18 cellular contexts compared by ENCODE assay signal in the genomic region with DNA sequence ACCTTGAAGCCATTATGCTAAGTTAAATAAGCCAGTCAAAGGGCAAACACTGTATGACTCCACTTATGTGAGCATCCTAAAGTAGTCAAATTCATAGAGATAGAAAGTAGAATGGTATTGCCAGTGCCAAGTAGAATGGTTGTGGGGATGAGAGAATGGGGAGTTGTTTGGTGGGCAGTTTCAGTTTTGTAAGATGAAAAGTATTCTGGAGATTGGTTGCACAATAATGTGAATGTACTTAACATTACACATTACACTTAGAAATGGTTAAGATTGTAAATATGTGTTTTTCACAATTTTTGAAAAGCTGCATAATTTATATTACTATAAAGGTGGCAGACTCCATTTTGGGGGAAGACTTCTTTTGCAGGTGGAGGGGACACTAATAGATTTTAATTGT. TPM values are rescaled to one million over a fixed set of nuclear protein-coding genes. Genes with fewer than 3 reads are reported as not detected.
DNase-seq lines count a peak whose midpoint lies in the region; ATAC-seq, FAIRE-seq and TF ChIP-seq lines count a peak whose summit lies in the region.
"Had no signal": no experiment of that assay in that cellular context is flagged by ENCODE, and none has a peak within 500 bp of the region (broad histone marks: within the 10 kb centered on the region; RNA-seq: fewer than 3 reads in every experiment).

No MANE protein-coding gene starts in this region.

- no peak overlapping the region for H4K5ac ChIP-seq in IMR-90 (ENCODE audit: low read depth, low read length)

- H3K4me3 ChIP-seq in IMR-90 (ENCODE audit: insufficient read depth, low read depth, low read length) (no peak overlapping the region), fibroblast of mammary gland (ENCODE audit: control insufficient read depth, low read depth, low read length) (no peak overlapping the region), small intestine (ENCODE audit: low read depth in 1 of 2, low read length in 2 of 2) (no peak overlapping the region)
- H3K4me3 ChIP-seq: HAP-1 had no signal

- no peak for TF ChIP-seq RAD21 in IMR-90 (IDR thresholded peaks at IDR 0.05; ENCODE audit: low read length)

- H2BK5ac ChIP-seq in IMR-90 (ENCODE audit: low read depth, low read length, poor library complexity, severe bottlenecking) = no peak overlapping the region

- H3K4me2 ChIP-seq in IMR-90 (ENCODE audit: low read depth, low read length) = no peak overlapping the region

- H3K79me1 ChIP-seq in IMR-90 (ENCODE audit: low read depth in 1 of 2, low read length in 2 of 2) = no peaks in the 10 kb centered on the region

- no peak overlapping the region for H2BK15ac ChIP-seq in IMR-90 (ENCODE audit: low read depth, low read length)

- no peak overlapping the region for H2AFZ ChIP-seq in IMR-90 (replicated peaks; ENCODE audit: low read length, poor library complexity)

- in situ Hi-C loops in IMR-90 (cut with MboI; ENCODE audit: low sequenced_read_pairs) = loop anchor here (10.0 kb wide), 1 partner anchor 327 kb away; no protein-coding TSS in a partner anchor

- FAIRE-seq in HTR-8/SVneo (lab: Jason Lieb, UNC) (peak; percentile 38), small intestine (lab: Jason Lieb, UNC) (no peak)
- FAIRE-seq: GM18507, H54 had no signal

- H3K36me3 ChIP-seq in IMR-90 (ENCODE audit: control insufficient read depth, insufficient read depth, low read length) (no peaks in the 10 kb centered on the region), small intestine (ENCODE audit: control insufficient read depth in 2 of 2, insufficient read depth in 2 of 2, low read length in 2 of 2) (no peaks in the 10 kb centered on the region)
- H3K36me3 ChIP-seq: HAP-1 had no signal

- CTCF ChIA-PET in IMR-90 (lab: Yijun Ruan, JAX) = no interaction called here

- H2BK120ac ChIP-seq in IMR-90 (ENCODE audit: low read depth, low read length) = no peak overlapping the region

- peaks cover 7% of the 10 kb centered on the region for H3K9me1 ChIP-seq in IMR-90 (ENCODE audit: insufficient read depth, low read length)

- no peak overlapping the region for H3K9ac ChIP-seq in IMR-90 (ENCODE audit: low read depth, low read length)

- H3K14ac ChIP-seq in IMR-90 (replicated peaks; ENCODE audit: low read depth, low read length) = no peak overlapping the region

- BruUV-seq in IMR-90 (replicated peaks; lab: Mats Ljungman, UMichigan) = no TSS peak

- TF ChIP-seq POLR2A in IMR-90 (IDR thresholded peaks at IDR 0.05; ENCODE audit: low read depth, low read length) = no peak
- no peak for TF ChIP-seq POLR2A in erythroblast (IDR thresholded peaks at IDR 0.05; ENCODE audit: low read length)

- no peak for ATAC-seq in IMR-90 (ENCODE audit: low read depth)

- intact Hi-C loops in IMR-90 (cut with micrococcal nuclease) = no loop called here

- H2AK5ac ChIP-seq in IMR-90 (ENCODE audit: low read depth, low read length) = no peak overlapping the region

- H3K56ac ChIP-seq in IMR-90 (ENCODE audit: extremely low read depth, insufficient read depth, low read length) = no peak overlapping the region

- POLR2A ChIA-PET in IMR-90 (lab: Charles Lee; ENCODE audit: unreplicated experiment) = no interaction called here

- H3K4me1 ChIP-seq in IMR-90 (ENCODE audit: control insufficient read depth, insufficient read depth, low read length) = peaks cover 3% of the 10 kb centered on the region
- H3K4me1 ChIP-seq in small intestine (ENCODE audit: control insufficient read depth in 2 of 2, insufficient read depth in 1 of 2, low read depth in 1 of 2, low read length in 1 of 2) = no peaks in the 10 kb centered on the region

- no peak overlapping the region for H4K8ac ChIP-seq in IMR-90 (ENCODE audit: low read depth in 2 of 2, low read length in 2 of 2)

- H3K9me3 ChIP-seq in IMR-90 (ENCODE audit: control insufficient read depth, insufficient read depth, low read length) = no peaks in the 10 kb centered on the region
- H3K9me3 ChIP-seq in small intestine (ENCODE audit: control insufficient read depth, low read depth) = no peaks in the 10 kb centered on the region
- H3K9me3 ChIP-seq: HAP-1 had no signal

- TF ChIP-seq CTCF in IMR-90 (conservative IDR thresholded peaks at IDR 0.05; ENCODE audit: low read depth, low read length) = no peak
- TF ChIP-seq CTCF in fibroblast of mammary gland (conservative IDR thresholded peaks at IDR 0.05; ENCODE audit: control insufficient read depth, insufficient read depth, low read depth, low read length) = no peak

- H3K27ac ChIP-seq in IMR-90 (ENCODE audit: insufficient read depth, low read length) = no peak overlapping the region
- no peak overlapping the region for H3K27ac ChIP-seq in small intestine (ENCODE audit: low read depth in 1 of 2, low read length in 1 of 2)

- H3K23ac ChIP-seq in IMR-90 (ENCODE audit: low read depth, low read length) = no peak overlapping the region

- H4K20me1 ChIP-seq in IMR-90 (ENCODE audit: insufficient read depth, low read length) = no peaks in the 10 kb centered on the region

- no peak overlapping the region for H3K18ac ChIP-seq in IMR-90 (ENCODE audit: low read depth, low read length)

- no peak overlapping the region for H2AK9ac ChIP-seq in IMR-90 (replicated peaks; ENCODE audit: low read depth, low read length, poor library complexity)

- no peak for DNase-seq in HTR-8/SVneo (ENCODE audit: insufficient read length, low spot score)
- no peak for DNase-seq in IMR-90
- peak; percentile 11 for DNase-seq in fibroblast of mammary gland (ENCODE audit: low read depth)
- peak; percentile 5 for DNase-seq in small intestine
- no peak for DNase-seq in erythroblast (lab: John Stamatoyannopoulos, UW)
- no peak for DNase-seq in SIG-M5 (lab: John Stamatoyannopoulos, UW)
- DNase-seq: C1 segment of cervical spinal cord; Calu3; CD4-positive, alpha-beta memory T cell; COR-L47; DMS53; DMS79 treated with DMSO at 0.1 percent for 48 hours; GF-D8; GOT3; HFFc6 had no signal

- dilution Hi-C loops in IMR-90 (cut with HindIII; ENCODE audit: low sequenced_read_pairs, unreplicated experiment) = no loop called here

- H2BK20ac ChIP-seq in IMR-90 (ENCODE audit: low read depth, low read length) = no peak overlapping the region

- H3K4ac ChIP-seq in IMR-90 (ENCODE audit: low read depth, low read length) = no peak overlapping the region

- H3K27me3 ChIP-seq in IMR-90 (ENCODE audit: control insufficient read depth, insufficient read depth, low read length) (no peaks in the 10 kb centered on the region), small intestine (ENCODE audit: control insufficient read depth in 2 of 2, insufficient read depth in 2 of 2, low read length in 2 of 2) (no peaks in the 10 kb centered on the region)

- H4K91ac ChIP-seq in IMR-90 (ENCODE audit: insufficient read depth, low read depth, low read length) = no peak overlapping the region

TF ChIP-seq in IMR-90, 13 proteins besides CTCF, POLR2A, EP300 and RAD21:
- no peak for TF ChIP-seq RCOR1 (IDR thresholded peaks at IDR 0.05; ENCODE audit: insufficient replicate concordance, low read length)
- peak; percentile 63 for TF ChIP-seq CEBPB (IDR thresholded peaks at IDR 0.05; ENCODE audit: low read depth, low read length)
- no peak for TF ChIP-seq MAZ (IDR thresholded peaks at IDR 0.05; ENCODE audit: borderline replicate concordance, low read depth, low read length)
- TF ChIP-seq CHD1 (IDR thresholded peaks at IDR 0.05; ENCODE audit: low read depth, low read length) = no peak
- no peak for TF ChIP-seq RFX5 (IDR thresholded peaks at IDR 0.05; ENCODE audit: low read depth, low read length)
- TF ChIP-seq BHLHE40 (IDR thresholded peaks at IDR 0.05; ENCODE audit: low read depth, low read length) = no peak
- TF ChIP-seq MXI1 (IDR thresholded peaks at IDR 0.05; ENCODE audit: borderline replicate concordance, low read depth, low read length) = no peak

RNA-seq across cellular contexts. Expression of a gene that starts 51.3 kb away (rescaled TPM):
- 2.9 and 3.3 TPM in 2 replicates for total RNA-seq in IMR-90 (2012; rRNA removed)
- polyA plus RNA-seq in IMR-90 (2012; rRNA removed) (0.90 and 1.3 TPM in 2 replicates), small intestine (10 to 100 TPM; 35.3 to 74.5 (median 50.5) TPM)
- polyA plus RNA-seq in IMR-90 (2012; cell fraction: cytosol; rRNA removed) = 0.29 and 0.35 TPM in 2 replicates
- 0.13 and 0.99 TPM in 2 replicates for polyA plus RNA-seq in IMR-90 (2012; cell fraction: nucleus; rRNA removed; ENCODE audit: low replicate concordance)

Comparison
In these comparisons a context has a peak if more than half of its experiments do, and no peak if none do; other contexts are left out.
1. DNase-seq: peak in fibroblast of mammary gland (single experiment) and small intestine (single experiment); none in HTR-8/SVneo (single experiment), IMR-90 (single experiment), erythroblast (0 of 2) and SIG-M5 (single experiment).
2. RNA of a gene that starts 51.3 kb away (polyA plus RNA-seq): 35.3 to 74.5 TPM in small intestine; 0.13 to 1.3 TPM in IMR-90; every median in the first group is over 10 times any median in the second.